ENCODE assay signal across 9 cellular contexts in the genomic region with DNA sequence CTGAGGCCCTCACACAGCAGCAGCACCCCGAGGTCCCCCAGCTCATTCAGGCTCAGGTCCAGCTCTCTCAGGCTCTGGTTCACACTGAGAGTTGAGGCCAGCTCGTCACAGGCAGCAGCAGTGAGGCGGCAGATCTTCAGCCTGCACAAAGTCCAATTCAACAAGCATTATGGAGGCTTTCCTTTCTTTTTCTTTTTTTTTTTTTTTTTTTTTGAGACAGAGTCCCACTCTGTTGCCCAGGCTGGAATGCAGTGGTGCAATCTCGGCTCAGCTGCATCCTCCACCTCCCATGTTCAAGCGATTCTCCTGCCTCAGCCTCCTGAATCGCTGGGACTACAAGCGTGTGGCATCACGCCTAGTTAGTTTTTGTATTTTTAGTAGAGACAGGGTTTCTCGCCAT. TPM values are rescaled to one million over a fixed set of nuclear protein-coding genes. Genes with fewer than 3 reads are reported as not detected.
"Had no signal": no experiment of that assay in that cellular context is flagged by ENCODE, and none has a peak within 500 bp of the region (broad histone marks: within the 10 kb centered on the region; RNA-seq: fewer than 3 reads in every experiment).

No MANE protein-coding gene starts in this region.

- H3K27ac ChIP-seq: GM23248 had no signal

- H3K4me3 ChIP-seq: GM23248, GM23338, HAP-1 had no signal

- H3K4me3 Mint-ChIP-seq: GM23338, H9 had no signal

- H3K9me3 ChIP-seq: HAP-1 had no signal

- H3K9ac ChIP-seq: GM23248 had no signal

- H3K4me1 Mint-ChIP-seq: GM23338, H9 had no signal

- H3K9me3 Mint-ChIP-seq: GM23338, H9 had no signal

- FAIRE-seq: H54 had no signal

- H2AFZ ChIP-seq: GM23248, GM23338 had no signal

- H3K36me3 ChIP-seq: HAP-1 had no signal

- ATAC-seq: GM23338, HCT116 had no signal

- H3K27ac Mint-ChIP-seq: GM23338, H9 had no signal

- DNase-seq: GM23248, GOT3, H7, H9, HCEC 1CT had no signal

- H3K4me2 ChIP-seq: GM23338 had no signal

- H3K4me1 ChIP-seq: HAP-1 had no signal

RNA-seq across cellular contexts. Expression of gene NLRP12, which starts 22.9 kb away (rescaled TPM):
- total RNA-seq: GM23248 had no signal
- polyA plus RNA-seq: GM23248 had no signal
